8 cellular contexts compared by ENCODE assay signal in the genomic region with DNA sequence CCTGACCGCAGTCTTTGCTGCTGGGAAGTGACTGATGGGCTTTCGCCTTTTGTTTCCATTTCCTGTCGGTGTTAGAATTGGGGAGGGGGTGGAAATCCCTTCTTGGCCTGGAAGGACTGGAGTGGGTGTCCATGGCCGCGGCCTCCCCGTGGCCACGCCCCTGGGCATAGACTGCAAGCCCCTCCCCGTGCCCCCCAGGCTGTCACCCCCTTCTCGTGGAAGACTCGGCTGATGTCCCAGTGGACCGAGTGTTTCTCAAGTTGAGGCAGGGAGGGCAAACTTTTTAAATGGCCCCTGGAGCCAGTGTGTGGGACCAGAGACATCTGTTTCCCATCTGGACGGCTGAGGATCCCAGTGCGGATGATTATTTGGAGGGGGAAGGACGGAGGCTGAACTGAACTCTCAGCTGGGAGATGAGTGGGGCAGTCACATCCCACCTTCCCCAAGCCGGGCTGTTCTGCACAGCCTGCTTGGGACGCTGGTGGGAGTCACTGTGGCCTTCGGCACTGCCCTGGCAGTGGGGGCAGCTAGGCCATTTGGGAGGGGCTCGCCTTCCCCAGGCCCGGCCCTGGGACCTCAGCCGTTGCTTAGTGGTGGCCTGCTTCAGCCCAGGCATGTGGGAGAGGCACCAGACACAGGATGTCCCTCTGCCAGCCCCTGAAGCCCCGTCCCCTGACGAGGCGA. TPM values are rescaled to one million over a fixed set of nuclear protein-coding genes. Genes with fewer than 3 reads are reported as not detected.
DNase-seq lines count a peak whose midpoint lies in the region; ATAC-seq and TF ChIP-seq lines count a peak whose summit lies in the region.

No MANE protein-coding gene starts in this region.

- no peaks in the 10 kb centered on the region for H3K27me3 Mint-ChIP-seq in activated T-helper 17 cell treated with anti-CD3 and anti-CD28 coated beads, Interleukin-2, amount 50 U/mL, for 72 hours

- peak overlapping the region; percentile 83 for H3K27ac Mint-ChIP-seq in activated T-helper 17 cell treated with anti-CD3 and anti-CD28 coated beads, Interleukin-2, amount 50 U/mL, for 72 hours

- no peaks in the 10 kb centered on the region for H3K27me3 ChIP-seq in right atrium auricular region

- ATAC-seq in activated T-helper 17 cell treated with anti-CD3 and anti-CD28 coated beads, Interleukin-2, amount 50 U/mL, for 72 hours (replicated peaks) = no peak
- ATAC-seq in HG03097 (IDR thresholded peaks at IDR 0.05; ENCODE audit: low FRiP score, unreplicated experiment) = no peak
- ATAC-seq in HG03196 (IDR thresholded peaks at IDR 0.05; ENCODE audit: unreplicated experiment) = no peak
- ATAC-seq in HG03521 (IDR thresholded peaks at IDR 0.05; ENCODE audit: unreplicated experiment) = no peak
- no peak for ATAC-seq in HG02970 (IDR thresholded peaks at IDR 0.05; ENCODE audit: low FRiP score, unreplicated experiment)

- H3K9me3 Mint-ChIP-seq in activated T-helper 17 cell treated with anti-CD3 and anti-CD28 coated beads, Interleukin-2, amount 50 U/mL, for 72 hours = no peaks in the 10 kb centered on the region

- peak overlapping the region; percentile 83 for H3K4me3 Mint-ChIP-seq in activated T-helper 17 cell treated with anti-CD3 and anti-CD28 coated beads, Interleukin-2, amount 50 U/mL, for 72 hours

- peak overlapping the region; percentile 100 for H3K27ac ChIP-seq in right atrium auricular region
- H3K27ac ChIP-seq in skin epidermis = peak overlapping the region; percentile 52 to 100 (median 96)

- peaks cover 10% of the 10 kb centered on the region for H3K36me3 Mint-ChIP-seq in activated T-helper 17 cell treated with anti-CD3 and anti-CD28 coated beads, Interleukin-2, amount 50 U/mL, for 72 hours (ENCODE audit: low read depth)

- no peaks in the 10 kb centered on the region for H3K36me3 ChIP-seq in right atrium auricular region

- no peaks in the 10 kb centered on the region for H3K4me1 Mint-ChIP-seq in activated T-helper 17 cell treated with anti-CD3 and anti-CD28 coated beads, Interleukin-2, amount 50 U/mL, for 72 hours

- peaks cover 0 to 83% of the 10 kb centered on the region in 2 donors for H3K4me1 ChIP-seq in right atrium auricular region

- TF ChIP-seq CTCF in right atrium auricular region (IDR thresholded peaks at IDR 0.05) = no peak

- H3K4me3 ChIP-seq in right atrium auricular region (peak overlapping the region; percentile 100), skin epidermis (peak overlapping the region; percentile 90 to 100 (median 97))

- no peaks in the 10 kb centered on the region for H3K9me3 ChIP-seq in right atrium auricular region

- DNase-seq in HCEC 1CT (peak; percentile 67), right atrium auricular region (ENCODE audit: low spot score) (no peak)

RNA-seq across cellular contexts. Expression of a gene that starts 1.6 kb away (rescaled TPM):
- total RNA-seq in activated T-helper 17 cell treated with anti-CD3 and anti-CD28 coated beads, Interleukin-2, amount 50 U/mL, for 72 hours = 100 to 1,000 TPM; 147 to 170 TPM
- total RNA-seq in right atrium auricular region = 100 to 1,000 TPM; 433 to 528 TPM

RNA-seq across cellular contexts. Expression of a gene that starts 21.9 kb away (rescaled TPM):
- 10 to 100 TPM; 19.7 to 58.7 TPM for total RNA-seq in activated T-helper 17 cell treated with anti-CD3 and anti-CD28 coated beads, Interleukin-2, amount 50 U/mL, for 72 hours
- 10 to 100 TPM; 26.7 to 40.3 TPM for total RNA-seq in right atrium auricular region
